8 cellular contexts compared by ENCODE assay signal in genomic region chr1:40344597-40344996, GRCh38. TPM values are rescaled to one million over a fixed set of nuclear protein-coding genes. Genes with fewer than 3 reads are reported as not detected.
DNase-seq lines count a peak whose midpoint lies in the region; ATAC-seq and TF ChIP-seq lines count a peak whose summit lies in the region.

No MANE protein-coding gene starts in this region.

- H2AFZ ChIP-seq in PC-9: peak overlapping the region; percentile 53; the same call in 1 of the 2 replicates
- peak overlapping the region; percentile 80 for H2AFZ ChIP-seq in mammary epithelial cell (ENCODE audit: low read depth, low read length)

- H3K9me3 Mint-ChIP-seq in naive B cell: peaks cover 0 to 2% (median 0%) of the 10 kb centered on the region in 7 donors

- DNase-seq in GM10266 (ENCODE audit: extremely low spot score) (peak; percentile 25), PC-9 (no peak), mammary epithelial cell (peak; percentile 21), naive B cell (peak; percentile 38), HEK293T (ENCODE audit: extremely low spot score) (no peak), NCI-H1417 (lab: John Stamatoyannopoulos, UW) (no peak), NCI-H526 (lab: John Stamatoyannopoulos, UW) (no peak)
- DNase-seq in effector CD4-positive, alpha-beta T cell: no peak

- H3K36me3 Mint-ChIP-seq in naive B cell: no peaks in the 10 kb centered on the region

- H3K36me3 ChIP-seq in PC-9 (ENCODE audit: low read depth): no peaks in the 10 kb centered on the region
- H3K36me3 ChIP-seq in mammary epithelial cell (ENCODE audit: insufficient read depth, low read length): no peaks in the 10 kb centered on the region

- peaks cover 46 to 67% (median 54%) of the 10 kb centered on the region in 3 donors for H3K4me1 Mint-ChIP-seq in naive B cell

- H3K9ac ChIP-seq in mammary epithelial cell (ENCODE audit: insufficient read depth, low read length): no peak overlapping the region

- in situ Hi-C loops in mammary epithelial cell (cut with MboI; ENCODE audit: low sequenced_read_pairs in 2 of 2): no loop called here

- H3K9me2 ChIP-seq in PC-9 (ENCODE audit: insufficient read depth): no peaks in the 10 kb centered on the region

- no TSS peak for BruUV-seq in PC-9 (replicated peaks; lab: Mats Ljungman, UMichigan)
- BruUV-seq in mammary epithelial cell (replicated peaks; lab: Mats Ljungman, UMichigan): no TSS peak

- no peaks in the 10 kb centered on the region for H4K20me1 ChIP-seq in PC-9 (ENCODE audit: insufficient read depth)
- H4K20me1 ChIP-seq in mammary epithelial cell (ENCODE audit: insufficient read depth, low read length): no peaks in the 10 kb centered on the region

- no peaks in the 10 kb centered on the region for H3K27me3 ChIP-seq in PC-9 (ENCODE audit: insufficient read depth, low read depth)
- H3K27me3 ChIP-seq in mammary epithelial cell (ENCODE audit: insufficient read depth, low read length): no peaks in the 10 kb centered on the region

- H3K9me3 ChIP-seq in PC-9 (ENCODE audit: insufficient read depth, low read depth) (no peaks in the 10 kb centered on the region), mammary epithelial cell (replicated peaks; ENCODE audit: insufficient read depth, low read length) (no peaks in the 10 kb centered on the region)

- intact Hi-C loops in PC-9 (cut with micrococcal nuclease; ENCODE audit: unreplicated experiment) (no loop called here), mammary epithelial cell (cut with micrococcal nuclease) (no loop called here)

- CTCF ChIA-PET in PC-9 (lab: Charles Lee): interaction anchor here (0.6 to 0.8 kb wide), 2 partner anchors 70 to 190 kb away, joined by 3 read pairs; no protein-coding TSS in a partner anchor
- CTCF ChIA-PET in mammary epithelial cell (lab: Charles Lee; ENCODE audit: low non-redundant PET): interaction anchor here (1.2 kb wide), 1 partner anchor 60 kb away, joined by 6 read pairs; no protein-coding TSS in a partner anchor
- CTCF ChIA-PET in HEK293T (lab: Yijun Ruan, JAX): interaction anchor here (0.8 to 1.1 kb wide), 2 partner anchors 60 to 201 kb away, joined by 3 to 5 read pairs; no protein-coding TSS in a partner anchor

- H3K27me3 Mint-ChIP-seq in naive B cell: no peaks in the 10 kb centered on the region

- TF ChIP-seq CTCF in GM10266 (IDR thresholded peaks at IDR 0.05; ENCODE audit: control insufficient read depth, insufficient read depth, low read depth, missing control alignments): peak; percentile 4
- TF ChIP-seq CTCF in PC-9 (conservative IDR thresholded peaks at IDR 0.05): no peak
- no peak for TF ChIP-seq CTCF in mammary epithelial cell (conservative IDR thresholded peaks at IDR 0.05 in 1 of 2, IDR thresholded peaks at IDR 0.05 in 1 of 2; ENCODE audit: extremely low read depth in 1 of 2, insufficient read depth in 1 of 2, low read depth in 1 of 2, low read length in 2 of 2)

- H3K4me3 Mint-ChIP-seq in naive B cell: peak overlapping the region; percentile 73 to 93 (median 87)

- H3K4me1 ChIP-seq in PC-9 (replicated peaks; ENCODE audit: insufficient read depth) (peaks cover 2% of the 10 kb centered on the region; the same call in 1 of the 2 replicates), mammary epithelial cell (ENCODE audit: insufficient read depth, low read length) (no peaks in the 10 kb centered on the region)

- peak overlapping the region; percentile 28 to 95 (median 78) for H3K27ac Mint-ChIP-seq in naive B cell

- H3K4me2 ChIP-seq in PC-9 (no peak overlapping the region), mammary epithelial cell (ENCODE audit: insufficient read depth, low read depth, low read length) (peak overlapping the region; percentile 54)

- H3K27ac ChIP-seq in PC-9: no peak overlapping the region
- no peak overlapping the region for H3K27ac ChIP-seq in mammary epithelial cell (ENCODE audit: insufficient read depth, low read depth, low read length)

- H3K4me3 ChIP-seq in PC-9: no peak overlapping the region
- H3K4me3 ChIP-seq in mammary epithelial cell (replicated peaks in 1 of 3; ENCODE audit: insufficient read depth in 1 of 3, low read depth in 2 of 3, low read length in 3 of 3): no peak overlapping the region

- 16% methylated on average over 5 of the region's 6 CpGs for WGBS in mammary epithelial cell (ENCODE audit: low coverage, missing lambda C conversion rate)

- POLR2A ChIA-PET in PC-9 (lab: Charles Lee; ENCODE audit: unreplicated experiment) (interaction anchor here (0.6 kb wide), 1 partner anchor 260 kb away, joined by 3 read pairs; no protein-coding TSS in a partner anchor), HEK293T (lab: Yijun Ruan, JAX) (interaction anchor here (1.0 kb wide), 1 partner anchor 30 kb away, joined by 3 read pairs; no protein-coding TSS in a partner anchor)

- H3F3A ChIP-seq in PC-9 (ENCODE audit: insufficient read depth, low read depth): no peaks in the 10 kb centered on the region

- H3K79me2 ChIP-seq in PC-9 (ENCODE audit: low read depth) (no peaks in the 10 kb centered on the region), mammary epithelial cell (ENCODE audit: insufficient read depth, low read length) (no peaks in the 10 kb centered on the region)

- dilution Hi-C loops in mammary epithelial cell (cut with HindIII; ENCODE audit: low sequenced_read_pairs): loop anchor here (25.0 kb wide), 1 partner anchor 257 kb away; the partner anchor contains the start of gene PPT1

- ATAC-seq in naive B cell (ENCODE audit: low read depth in 2 of 2): peak; percentile 96 to 97

TF ChIP-seq in HEK293T, 16 proteins besides CTCF, POLR2A, EP300 and RAD21:
- TF ChIP-seq ARNT (IDR thresholded peaks at IDR 0.05): no peak
- TF ChIP-seq SUZ12 (IDR thresholded peaks at IDR 0.05): no peak
- TF ChIP-seq FOXK2 (IDR thresholded peaks at IDR 0.05): no peak
- no peak for TF ChIP-seq HDGF (IDR thresholded peaks at IDR 0.05; ENCODE audit: borderline replicate concordance)
- no peak for TF ChIP-seq CTBP1 (IDR thresholded peaks at IDR 0.05; ENCODE audit: borderline replicate concordance)
- TF ChIP-seq FOXM1 (IDR thresholded peaks at IDR 0.05; ENCODE audit: borderline replicate concordance): no peak
- TF ChIP-seq ELF4 (IDR thresholded peaks at IDR 0.05): no peak
- TF ChIP-seq ZNF384 (IDR thresholded peaks at IDR 0.05): no peak
- no peak for TF ChIP-seq L3MBTL2 (conservative IDR thresholded peaks at IDR 0.05)
- TF ChIP-seq PKNOX1 (IDR thresholded peaks at IDR 0.05): no peak
- no peak for TF ChIP-seq LEF1 (IDR thresholded peaks at IDR 0.05; ENCODE audit: borderline replicate concordance)
- TF ChIP-seq FOXA1 (IDR thresholded peaks at IDR 0.05): no peak
- no peak for TF ChIP-seq TARDBP (IDR thresholded peaks at IDR 0.05)
- TF ChIP-seq SP1 (IDR thresholded peaks at IDR 0.05): no peak

RNA-seq across cellular contexts. Expression of gene COL9A2, which starts 27.5 kb away (rescaled TPM):
- total RNA-seq in PC-9 (2021) (9.3 and 13.5 TPM in 2 replicates), mammary epithelial cell (1 to 10 TPM in 1 of 2 donors, under 1 TPM in 1; 0.40 to 4.0 TPM)
- polyA plus RNA-seq in mammary epithelial cell (0.23 TPM), naive B cell (ENCODE audit: low read depth in 6 of 6) (1 to 10 TPM; 1.3 to 5.6 (median 3.2) TPM)
- 2.4 TPM for polyA minus RNA-seq in mammary epithelial cell

RNA-seq across cellular contexts. Expression of gene SMAP2, which starts 28.9 kb away (rescaled TPM):
- total RNA-seq in PC-9 (2021) (12.9 and 19.7 TPM in 2 replicates), mammary epithelial cell (10 to 100 TPM; 17.5 to 20.5 TPM)
- polyA plus RNA-seq in mammary epithelial cell (17.2 TPM), naive B cell (ENCODE audit: low read depth in 6 of 6) (100 to 1,000 TPM; 480 to 946 (median 649) TPM)
- 39.2 TPM for polyA minus RNA-seq in mammary epithelial cell

Comparison
In these comparisons a context has a peak if more than half of its experiments do, and no peak if none do; other contexts are left out.
1. DNase-seq: peak in GM10266 (single experiment), mammary epithelial cell (single experiment) and naive B cell (single experiment); none in PC-9 (0 of 2), HEK293T (single experiment), NCI-H1417 (0 of 3), NCI-H526 (0 of 2) and effector CD4-positive, alpha-beta T cell (single experiment).